ENCODE assay signal across 8 cellular contexts in the genomic region with DNA sequence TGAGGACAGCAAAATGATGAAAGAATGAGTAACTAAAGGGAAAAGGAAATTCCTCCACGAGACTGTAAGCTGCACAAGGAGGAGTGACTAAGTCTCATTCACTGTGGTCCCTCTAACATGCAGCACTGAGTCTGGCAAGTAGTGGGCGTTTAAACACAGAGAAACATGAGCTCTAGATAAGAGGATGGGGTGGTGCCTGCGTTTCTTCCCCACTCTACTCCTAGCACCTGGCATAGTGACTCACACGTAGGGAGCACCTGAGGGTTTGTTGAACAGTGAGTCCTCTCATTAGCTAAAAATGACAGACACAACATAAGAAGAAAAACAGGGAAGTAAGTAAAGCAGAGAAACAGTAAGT.
DNase-seq lines count a peak whose midpoint lies in the region; ATAC-seq and TF ChIP-seq lines count a peak whose summit lies in the region.

No MANE protein-coding gene starts in this region.

- in situ Hi-C loops in mammary epithelial cell (cut with MboI; ENCODE audit: low sequenced_read_pairs in 2 of 2), result no loop called here

- H3K79me2 ChIP-seq in mammary epithelial cell (ENCODE audit: insufficient read depth, low read length), result peaks cover 14% of the 10 kb centered on the region

- dilution Hi-C loops in mammary epithelial cell (cut with HindIII; ENCODE audit: low sequenced_read_pairs), result no loop called here

- CTCF ChIA-PET in mammary epithelial cell (lab: Charles Lee; ENCODE audit: low non-redundant PET), result interaction anchor here (1.0 to 1.4 kb wide), 2 partner anchors 46 to 106 kb away, joined by 7 to 8 read pairs; a partner anchor contains a TSS

- H4K20me1 ChIP-seq in mammary epithelial cell (ENCODE audit: insufficient read depth, low read length), result no peaks in the 10 kb centered on the region

- H3K9ac ChIP-seq in mammary epithelial cell (ENCODE audit: insufficient read depth, low read length), result peak overlapping the region; percentile 72

- peaks cover 34% of the 10 kb centered on the region for H3K4me1 ChIP-seq in mammary epithelial cell (ENCODE audit: insufficient read depth, low read length)
- H3K4me1 ChIP-seq in muscle layer of duodenum (ENCODE audit: control insufficient read depth in 1 of 2, insufficient read depth in 2 of 2, low read length in 2 of 2), result no peaks in the 10 kb centered on the region

- no peak for ATAC-seq in GM18870 (IDR thresholded peaks at IDR 0.05; ENCODE audit: unreplicated experiment)

- intact Hi-C loops in mammary epithelial cell (cut with micrococcal nuclease), result loop anchor here (1.0 to 10.0 kb wide), 8 partner anchors 46 to 369 kb away; a partner anchor contains a TSS

- DNase-seq in DMS53 treated with DMSO at 0.1 percent for 48 hours (lab: John Stamatoyannopoulos, UW; ENCODE audit: unreplicated experiment) (peak; percentile 89), M059J (ENCODE audit: low read depth) (peak; percentile 86), mammary epithelial cell (peak; percentile 100), NCI-H345 (lab: John Stamatoyannopoulos, UW) (no peak), GDM1 (lab: John Stamatoyannopoulos, UW) (no peak)
- no peak for DNase-seq in central memory CD4-positive, alpha-beta T cell

- H3K36me3 ChIP-seq in mammary epithelial cell (ENCODE audit: insufficient read depth, low read length) (peaks cover 18% of the 10 kb centered on the region), muscle layer of duodenum (ENCODE audit: control insufficient read depth in 1 of 2, insufficient read depth in 2 of 2, low read length in 2 of 2) (peaks cover 29 to 53% of the 10 kb centered on the region in 2 donors)

- H3K4me3 ChIP-seq in mammary epithelial cell (replicated peaks in 1 of 3; ENCODE audit: insufficient read depth in 1 of 3, low read depth in 2 of 3, low read length in 3 of 3) (no peak overlapping the region), muscle layer of duodenum (ENCODE audit: low read depth in 1 of 2, low read length in 2 of 2) (no peak overlapping the region)

- 2% methylated on average over 4 of the region's 4 CpGs for WGBS in mammary epithelial cell (ENCODE audit: low coverage, missing lambda C conversion rate)

- TF ChIP-seq CTCF in mammary epithelial cell (conservative IDR thresholded peaks at IDR 0.05 in 1 of 2, IDR thresholded peaks at IDR 0.05 in 1 of 2; ENCODE audit: extremely low read depth in 1 of 2, insufficient read depth in 1 of 2, low read depth in 1 of 2, low read length in 2 of 2), result peak; percentile 42 to 61

- peak overlapping the region; percentile 97 for H3K27ac ChIP-seq in mammary epithelial cell (ENCODE audit: insufficient read depth, low read depth, low read length)
- H3K27ac ChIP-seq in muscle layer of duodenum (ENCODE audit: low read length), result peak overlapping the region; percentile 24

- H3K4me2 ChIP-seq in mammary epithelial cell (ENCODE audit: insufficient read depth, low read depth, low read length), result peak overlapping the region; percentile 81

- H3K9me3 ChIP-seq in mammary epithelial cell (replicated peaks; ENCODE audit: insufficient read depth, low read length), result no peaks in the 10 kb centered on the region
- H3K9me3 ChIP-seq in muscle layer of duodenum (ENCODE audit: control insufficient read depth in 1 of 2, low read length in 2 of 2), result no peaks in the 10 kb centered on the region

- no TSS peak for BruUV-seq in mammary epithelial cell (replicated peaks; lab: Mats Ljungman, UMichigan)

- H3K27me3 ChIP-seq in mammary epithelial cell (ENCODE audit: insufficient read depth, low read length) (no peaks in the 10 kb centered on the region), muscle layer of duodenum (ENCODE audit: low read depth, low read length) (no peaks in the 10 kb centered on the region)

- peak overlapping the region; percentile 41 for H2AFZ ChIP-seq in mammary epithelial cell (ENCODE audit: low read depth, low read length)

Comparison
In these comparisons a context has a peak if more than half of its experiments do, and no peak if none do; other contexts are left out.
1. DNase-seq: peak in DMS53 treated with DMSO at 0.1 percent for 48 hours (single experiment), M059J (single experiment) and mammary epithelial cell (single experiment); none in NCI-H345 (single experiment), central memory CD4-positive, alpha-beta T cell (single experiment) and GDM1 (single experiment).